Comparison of ENCODE assay signal across 12 cellular contexts in the genomic region with DNA sequence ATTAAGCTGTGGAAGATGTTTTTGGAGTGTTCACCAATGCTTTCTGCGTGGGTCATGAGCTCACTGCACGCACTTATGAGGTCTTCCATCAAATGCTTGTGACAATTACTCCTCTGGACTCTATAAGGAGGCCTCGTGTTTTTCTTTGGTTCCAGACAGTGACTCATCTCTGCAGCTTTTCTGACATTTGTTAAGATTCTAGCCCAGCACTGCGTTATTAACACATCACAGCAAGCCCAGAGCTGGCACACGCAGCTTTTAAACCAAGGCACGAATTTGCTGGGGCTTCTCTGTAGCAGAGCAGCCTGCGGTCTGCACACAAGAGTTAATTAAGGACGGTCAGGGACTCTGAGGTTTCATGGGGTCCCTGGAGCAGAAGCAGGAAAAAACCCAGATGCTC. TPM values are rescaled to one million over a fixed set of nuclear protein-coding genes. Genes with fewer than 3 reads are reported as not detected.
DNase-seq lines count a peak whose midpoint lies in the region; TF ChIP-seq lines count a peak whose summit lies in the region.
"Had no signal": no experiment of that assay in that cellular context is flagged by ENCODE, and none has a peak within 500 bp of the region (broad histone marks: within the 10 kb centered on the region; RNA-seq: fewer than 3 reads in every experiment).

No MANE protein-coding gene starts in this region.

- H3K9me3 ChIP-seq in osteoblast (ENCODE audit: low read depth, low read length): no peaks in the 10 kb centered on the region
- H3K9me3 ChIP-seq: psoas muscle had no signal

- H3K27ac ChIP-seq in osteoblast (ENCODE audit: low read depth, low read length): peak overlapping the region; percentile 80
- H3K27ac ChIP-seq: psoas muscle had no signal

- H3K4me2 ChIP-seq in osteoblast (ENCODE audit: insufficient read depth, low read length): peak overlapping the region; percentile 62

- H4K20me1 ChIP-seq in osteoblast (ENCODE audit: insufficient read depth, low read length): peaks cover 66% of the 10 kb centered on the region

- peaks cover 87% of the 10 kb centered on the region for H3K79me2 ChIP-seq in osteoblast (ENCODE audit: insufficient read depth, low read length)

- H2AFZ ChIP-seq in osteoblast (ENCODE audit: low read length): peak overlapping the region; percentile 62

- H3K4me1 ChIP-seq in osteoblast (ENCODE audit: insufficient read depth, low read length): peaks cover 31% of the 10 kb centered on the region
- H3K4me1 ChIP-seq: psoas muscle had no signal

- no peaks in the 10 kb centered on the region for H3K27me3 ChIP-seq in osteoblast (ENCODE audit: insufficient read depth, low read length)

- peak overlapping the region; percentile 36 for H3K4me3 ChIP-seq in osteoblast (ENCODE audit: insufficient read depth, low read length)
- H3K4me3 ChIP-seq: psoas muscle had no signal

- H3K36me3 ChIP-seq in osteoblast (ENCODE audit: insufficient read depth, low read length): peaks cover 51% of the 10 kb centered on the region

- peak; percentile 91 for DNase-seq in EH (ENCODE audit: low read depth)
- DNase-seq in NCI-H748 (lab: John Stamatoyannopoulos, UW; ENCODE audit: unreplicated experiment): peak; percentile 73
- DNase-seq in fibroblast of peridontal ligament (ENCODE audit: extremely low read depth): peak; percentile 84
- DNase-seq in osteoblast (ENCODE audit: insufficient read length, low spot score, missing footprints): peak; percentile 97
- no peak for DNase-seq in NCI-H526 treated with DMSO at 0.1 percent for 48 hours (lab: John Stamatoyannopoulos, UW)
- DNase-seq in activated CD4-positive, alpha-beta T cell treated with anti-CD3 and anti-CD28 coated beads, Interleukin-2, amount 50 U/mL, for 4 hours: no peak
- DNase-seq in NCI-H2029 (lab: John Stamatoyannopoulos, UW): no peak
- DNase-seq in effector CD4-positive, alpha-beta T cell: no peak
- DNase-seq: NCI-H446 treated with DMSO at 0.1 percent for 48 hours; stimulated activated CD8-positive, alpha-beta memory T cell treated with anti-CD3 and anti-CD28 coated beads, Interleukin-4, amount 100 ng/mL, for 48 hours; T1000 had no signal

- TF ChIP-seq CTCF in osteoblast (IDR thresholded peaks at IDR 0.05; ENCODE audit: extremely low read depth, low read depth, low read length): no peak

RNA-seq across cellular contexts. Expression of gene MEG3, which starts 16.9 kb away (rescaled TPM):
- total RNA-seq in osteoblast: 200 and 269 TPM in 2 replicates

Comparison
In these comparisons a context has a peak if more than half of its experiments do, and no peak if none do; other contexts are left out.
1. DNase-seq: peak in EH (single experiment), NCI-H748 (single experiment), fibroblast of peridontal ligament (single experiment) and osteoblast (single experiment); none in NCI-H526 treated with DMSO at 0.1 percent for 48 hours (single experiment), activated CD4-positive, alpha-beta T cell treated with anti-CD3 and anti-CD28 coated beads, Interleukin-2, amount 50 U/mL, for 4 hours (0 of 2), NCI-H2029 (single experiment) and effector CD4-positive, alpha-beta T cell (single experiment).